Comparison of ENCODE assay signal across 8 cellular contexts in the genomic region with DNA sequence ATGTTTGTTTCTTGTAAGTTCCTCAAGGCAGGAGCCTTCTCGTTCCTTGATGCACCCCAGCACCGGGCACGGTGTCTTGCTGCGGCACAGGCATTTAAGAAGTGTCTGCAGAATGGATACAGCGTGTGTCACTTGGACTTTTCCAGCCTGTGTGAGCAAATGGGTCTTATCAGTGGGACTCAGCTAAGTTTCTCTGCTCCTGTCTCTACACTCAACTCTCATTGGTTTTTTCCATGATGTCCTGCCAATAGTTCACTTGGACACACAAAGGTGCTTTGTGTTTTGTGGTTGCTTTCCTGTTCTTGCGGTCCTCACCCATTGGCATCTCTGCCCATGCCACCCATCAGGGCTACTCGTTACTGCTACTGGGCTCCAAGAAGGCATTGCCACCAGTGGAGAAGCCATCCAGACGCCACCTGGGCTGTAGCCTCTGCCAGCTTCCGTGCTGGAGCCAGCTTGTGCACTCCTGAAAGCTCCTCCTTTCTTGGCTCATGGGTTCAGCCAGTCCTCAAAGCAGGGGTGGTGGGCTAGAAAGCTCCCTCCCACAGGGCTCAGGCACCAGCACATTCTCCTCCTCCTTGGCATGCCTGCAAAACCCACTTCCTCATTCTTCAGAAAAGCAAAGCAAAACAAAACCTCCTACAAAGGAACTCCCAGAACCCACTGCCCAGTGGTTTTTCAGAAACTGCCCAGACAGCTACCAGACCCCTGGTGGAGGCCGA. TPM values are rescaled to one million over a fixed set of nuclear protein-coding genes. Genes with fewer than 3 reads are reported as not detected.
DNase-seq lines count a peak whose midpoint lies in the region; ATAC-seq and TF ChIP-seq lines count a peak whose summit lies in the region.

No MANE protein-coding gene starts in this region.

- intact Hi-C loops in activated CD4-positive, alpha-beta T cell treated with anti-CD3 and anti-CD28 coated beads for 36 hours (cut with DNase I, micrococcal nuclease), result loop anchor here in 1 of 2 experiments (1.0 kb wide), 1 partner anchor 17 kb away; no protein-coding TSS in a partner anchor

- H3K4me1 Mint-ChIP-seq in activated CD4-positive, alpha-beta T cell treated with anti-CD3 and anti-CD28 coated beads for 36 hours, result peaks cover 40% of the 10 kb centered on the region
- H3K4me1 Mint-ChIP-seq in T-helper 2 cell treated with Interferon-gamma antibody and Interleukin-4, amounts not matched to agents 5 μg/mL and 100 μg/mL, for 36 hours (ENCODE audit: low read depth), result peaks cover 38% of the 10 kb centered on the region
- peaks cover 65% of the 10 kb centered on the region for H3K4me1 Mint-ChIP-seq in osteocyte (ENCODE audit: unreplicated experiment)

- CTCF ChIA-PET in activated CD4-positive, alpha-beta T cell treated with anti-CD3 and anti-CD28 coated beads for 36 hours (lab: Charles Lee), result interaction anchor here (0.6 to 2.4 kb wide), 11 partner anchors 13 to 439 kb away, joined by 3 to 14 read pairs (median 3); no protein-coding TSS in a partner anchor

- peak overlapping the region; percentile 62 for H3K27ac Mint-ChIP-seq in activated CD4-positive, alpha-beta T cell treated with anti-CD3 and anti-CD28 coated beads for 36 hours
- H3K27ac Mint-ChIP-seq in T-helper 2 cell treated with Interferon-gamma antibody and Interleukin-4, amounts not matched to agents 5 μg/mL and 100 μg/mL, for 36 hours, result peak overlapping the region; percentile 83
- peak overlapping the region; percentile 96 for H3K27ac Mint-ChIP-seq in osteocyte (ENCODE audit: unreplicated experiment)

- H3K36me3 Mint-ChIP-seq in activated CD4-positive, alpha-beta T cell treated with anti-CD3 and anti-CD28 coated beads for 36 hours (ENCODE audit: low read depth), result peaks cover 6% of the 10 kb centered on the region
- peaks cover 1% of the 10 kb centered on the region for H3K36me3 Mint-ChIP-seq in T-helper 2 cell treated with Interferon-gamma antibody and Interleukin-4, amounts not matched to agents 5 μg/mL and 100 μg/mL, for 36 hours (ENCODE audit: low read depth)
- no peaks in the 10 kb centered on the region for H3K36me3 Mint-ChIP-seq in osteocyte (ENCODE audit: unreplicated experiment)

- no peak overlapping the region for H3K4me3 Mint-ChIP-seq in activated CD4-positive, alpha-beta T cell treated with anti-CD3 and anti-CD28 coated beads for 36 hours
- H3K4me3 Mint-ChIP-seq in T-helper 2 cell treated with Interferon-gamma antibody and Interleukin-4, amounts not matched to agents 5 μg/mL and 100 μg/mL, for 36 hours, result peak overlapping the region; percentile 47
- peak overlapping the region; percentile 51 for H3K4me3 Mint-ChIP-seq in osteocyte (ENCODE audit: unreplicated experiment)

- peaks cover 5% of the 10 kb centered on the region for H3K9me3 Mint-ChIP-seq in activated CD4-positive, alpha-beta T cell treated with anti-CD3 and anti-CD28 coated beads for 36 hours (ENCODE audit: low read depth)
- H3K9me3 Mint-ChIP-seq in T-helper 2 cell treated with Interferon-gamma antibody and Interleukin-4, amounts not matched to agents 5 μg/mL and 100 μg/mL, for 36 hours, result peaks cover 5% of the 10 kb centered on the region
- no peaks in the 10 kb centered on the region for H3K9me3 Mint-ChIP-seq in osteocyte (ENCODE audit: unreplicated experiment)

- DNase-seq in activated CD4-positive, alpha-beta T cell treated with anti-CD3 and anti-CD28 coated beads for 36 hours, result peak; percentile 41
- DNase-seq in activated CD4-positive, alpha-beta T cell treated with anti-CD3 and anti-CD28 coated beads for 1 hour, result no peak
- peak; percentile 38 for DNase-seq in T-helper 2 cell treated with Interferon-gamma antibody and Interleukin-4, amounts not matched to agents 5 μg/mL and 100 μg/mL, for 36 hours (ENCODE audit: low spot score)
- DNase-seq in fibroblast of pulmonary artery (ENCODE audit: low read depth) (peak; percentile 98), osteocyte (ENCODE audit: extremely low spot score, unreplicated experiment) (no peak), NCI-H345 (lab: John Stamatoyannopoulos, UW) (no peak), DMS114 treated with DMSO at 0.1 percent for 48 hours (lab: John Stamatoyannopoulos, UW; ENCODE audit: unreplicated experiment) (no peak)

- peak; percentile 66 for ATAC-seq in activated CD4-positive, alpha-beta T cell treated with anti-CD3 and anti-CD28 coated beads for 36 hours
- ATAC-seq in HG03196 (IDR thresholded peaks at IDR 0.05; ENCODE audit: unreplicated experiment), result peak; percentile 79

- TF ChIP-seq CTCF in fibroblast of pulmonary artery (IDR thresholded peaks at IDR 0.05; ENCODE audit: low read length, missing control alignments) (peak; percentile 55), osteocyte (IDR thresholded peaks at IDR 0.05) (no peak)

- no peak overlapping the region for H3K4me3 ChIP-seq in fibroblast of pulmonary artery (replicated peaks; ENCODE audit: low read depth, low read length)

- no peaks in the 10 kb centered on the region for H3K27me3 Mint-ChIP-seq in activated CD4-positive, alpha-beta T cell treated with anti-CD3 and anti-CD28 coated beads for 36 hours
- H3K27me3 Mint-ChIP-seq in T-helper 2 cell treated with Interferon-gamma antibody and Interleukin-4, amounts not matched to agents 5 μg/mL and 100 μg/mL, for 36 hours (ENCODE audit: low read depth), result no peaks in the 10 kb centered on the region
- H3K27me3 Mint-ChIP-seq in osteocyte (ENCODE audit: unreplicated experiment), result no peaks in the 10 kb centered on the region

- POLR2A ChIA-PET in activated CD4-positive, alpha-beta T cell treated with anti-CD3 and anti-CD28 coated beads for 36 hours (lab: Charles Lee), result no interaction called here

RNA-seq across cellular contexts. Expression of gene IL1R2, which starts 41.4 kb away (rescaled TPM):
- 10 to 100 TPM; 21.4 to 25.4 TPM for total RNA-seq in activated CD4-positive, alpha-beta T cell treated with anti-CD3 and anti-CD28 coated beads for 36 hours
- total RNA-seq in osteocyte, result not detected in 2 replicates

Comparison
In these comparisons a context has a peak if more than half of its experiments do, and no peak if none do; other contexts are left out.
1. DNase-seq: peak in activated CD4-positive, alpha-beta T cell treated with anti-CD3 and anti-CD28 coated beads for 36 hours (single experiment), T-helper 2 cell treated with Interferon-gamma antibody and Interleukin-4, amounts not matched to agents 5 μg/mL and 100 μg/mL, for 36 hours (single experiment) and fibroblast of pulmonary artery (single experiment); none in activated CD4-positive, alpha-beta T cell treated with anti-CD3 and anti-CD28 coated beads for 1 hour (single experiment), osteocyte (single experiment), NCI-H345 (single experiment) and DMS114 treated with DMSO at 0.1 percent for 48 hours (single experiment).
2. RNA of gene IL1R2, which starts 41.4 kb away (total RNA-seq): 21.4 to 25.4 TPM in activated CD4-positive, alpha-beta T cell treated with anti-CD3 and anti-CD28 coated beads for 36 hours; not detected in osteocyte; every median in the first group is over 10 times any median in the second.
3. Peak in every context shown above with its lines, with median percentiles within 50 percentile points of each other: H3K27ac Mint-ChIP-seq.